20 cellular contexts compared by ENCODE assay signal in the genomic region with DNA sequence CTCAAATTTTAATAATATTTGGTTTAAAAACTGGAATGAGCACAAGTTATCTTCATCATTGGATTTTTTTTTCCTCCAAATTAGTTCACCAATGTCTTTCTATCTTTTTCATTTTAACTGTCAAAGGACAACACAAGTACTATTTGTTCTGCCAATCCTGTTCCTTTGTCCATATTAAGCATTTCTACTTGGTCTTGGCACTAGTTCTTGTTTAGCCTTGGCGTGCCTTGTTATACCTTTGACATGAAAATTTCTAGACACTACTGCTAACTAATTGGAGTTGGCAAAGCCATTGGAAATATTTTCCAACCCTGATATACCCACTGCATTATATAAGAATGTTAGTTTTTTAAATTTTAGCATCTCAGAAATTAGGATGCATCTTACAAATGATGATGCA. TPM values are rescaled to one million over a fixed set of nuclear protein-coding genes. Genes with fewer than 3 reads are reported as not detected.
"Had no signal": no experiment of that assay in that cellular context is flagged by ENCODE, and none has a peak within 500 bp of the region (broad histone marks: within the 10 kb centered on the region; RNA-seq: fewer than 3 reads in every experiment).

No MANE protein-coding gene starts in this region.

- DNase-seq: KBM-7, MG63, NCI-H1092, NCI-H1105 treated with DMSO at 0.1 percent for 48 hours, NCI-H1417 treated with DMSO at 0.1 percent for 48 hours, NCI-H146, NCI-H1694 treated with DMSO at 0.1 percent for 48 hours, NCI-H1930, NCI-H2171 treated with DMSO at 0.1 percent for 48 hours, NCI-H345, NCI-H446 treated with DMSO at 0.1 percent for 48 hours, NCI-H510A treated with DMSO at 0.1 percent for 48 hours, NCI-H526, NCI-H82, RPMI8226, SHP77, SK-N-SH had no signal

- H3K4me3 ChIP-seq: MG63 had no signal

- H3K36me3 ChIP-seq: MG63 had no signal

- H3K9ac ChIP-seq: SK-N-SH had no signal

- H3K27me3 ChIP-seq: MG63 had no signal

- H3K9me3 ChIP-seq: MG63, SK-N-SH had no signal

RNA-seq across cellular contexts. Expression of a gene that starts 3.8 kb away (rescaled TPM):
- total RNA-seq: HT-29, LHCN-M2, SK-MEL-5 had no signal

RNA-seq across cellular contexts. Expression of a gene that starts 31.7 kb away (rescaled TPM):
- total RNA-seq: HT-29, LHCN-M2 had no signal

RNA-seq across cellular contexts. Expression of a gene that starts 38.3 kb away (rescaled TPM):
- total RNA-seq: HT-29, LHCN-M2, SK-MEL-5 had no signal
